Comparison of ENCODE assay signal across 18 cellular contexts in genomic region chr6:138103876-138104275, GRCh38. TPM values are rescaled to one million over a fixed set of nuclear protein-coding genes. Genes with fewer than 3 reads are reported as not detected.
DNase-seq lines count a peak whose midpoint lies in the region; ATAC-seq and TF ChIP-seq lines count a peak whose summit lies in the region.
"Had no signal": no experiment of that assay in that cellular context is flagged by ENCODE, and none has a peak within 500 bp of the region (broad histone marks: within the 10 kb centered on the region; RNA-seq: fewer than 3 reads in every experiment).

No MANE protein-coding gene starts in this region.

- no peak for ATAC-seq in left cardiac atrium
- no peak for ATAC-seq in activated T-helper 17 cell treated with anti-CD3 and anti-CD28 coated beads, Interleukin-2, amount 50 U/mL, for 72 hours (replicated peaks)
- no peak for ATAC-seq in activated naive CD8-positive, alpha-beta T cell treated with anti-CD3 and anti-CD28 coated beads, Interleukin-2, amount 50 U/mL, for 24 hours
- ATAC-seq: pancreas, upper lobe of right lung had no signal

- no peak overlapping the region for H3K27ac Mint-ChIP-seq in activated T-helper 17 cell treated with anti-CD3 and anti-CD28 coated beads, Interleukin-2, amount 50 U/mL, for 72 hours
- no peak overlapping the region for H3K27ac Mint-ChIP-seq in activated naive CD8-positive, alpha-beta T cell treated with anti-CD3 and anti-CD28 coated beads, Interleukin-2, amount 50 U/mL, for 24 hours
- no peak overlapping the region for H3K27ac Mint-ChIP-seq in endothelial cell (ENCODE audit: unreplicated experiment)

- H3K36me3 Mint-ChIP-seq in activated T-helper 17 cell treated with anti-CD3 and anti-CD28 coated beads, Interleukin-2, amount 50 U/mL, for 72 hours (ENCODE audit: low read depth): no peaks in the 10 kb centered on the region
- no peaks in the 10 kb centered on the region for H3K36me3 Mint-ChIP-seq in activated naive CD8-positive, alpha-beta T cell treated with anti-CD3 and anti-CD28 coated beads, Interleukin-2, amount 50 U/mL, for 24 hours (ENCODE audit: low read depth)
- no peaks in the 10 kb centered on the region for H3K36me3 Mint-ChIP-seq in endothelial cell (ENCODE audit: low read depth, unreplicated experiment)

- no peak overlapping the region for H2AFZ ChIP-seq in Karpas-422 (ENCODE audit: low read length)

- peaks cover 33% of the 10 kb centered on the region for H3K27me3 ChIP-seq in left ventricle myocardium inferior (ENCODE audit: low read depth)
- peaks cover 0 to 9% (median 0%) of the 10 kb centered on the region in 4 donors for H3K27me3 ChIP-seq in esophagus muscularis mucosa
- 0 out of 2 replicates have a peak, but pooled peaks cover 2% of the 10 kb centered on the region for H3K27me3 ChIP-seq in Karpas-422 (ENCODE audit: low read length)
- H3K27me3 ChIP-seq: pancreas, Peyer's patch had no signal

- H3K36me3 ChIP-seq in left ventricle myocardium inferior (no peaks in the 10 kb centered on the region), esophagus muscularis mucosa (no peaks in the 10 kb centered on the region), Karpas-422 (ENCODE audit: insufficient read depth, low read length) (no peaks in the 10 kb centered on the region)
- H3K36me3 ChIP-seq: pancreas, Peyer's patch, spleen, upper lobe of right lung had no signal

- DNase-seq in left ventricle myocardium inferior (no peak), left cardiac atrium (no peak), NCI-H526 (lab: John Stamatoyannopoulos, UW) (peak; percentile 47 to 62), esophagus muscularis mucosa (ENCODE audit: extremely low spot score) (no peak), endothelial cell (ENCODE audit: low spot score) (no peak), Karpas-422 (no peak)
- DNase-seq in activated naive CD8-positive, alpha-beta T cell treated with anti-CD3 and anti-CD28 coated beads, Interleukin-2, amount 50 U/mL, for 24 hours: no peak
- DNase-seq: erythroblast; glutamatergic neuron; HCEC 1CT; MM.1S; NCI-H524; pancreas; Peyer's patch; spleen; stimulated activated naive CD4-positive, alpha-beta T cell treated with Interleukin-2 at 50 U/mL for 16 hours; upper lobe of right lung had no signal

- H3K9me2 ChIP-seq in Karpas-422 (replicated peaks; ENCODE audit: insufficient read depth, low read length): no peaks in the 10 kb centered on the region

- H3K9ac ChIP-seq in Karpas-422 (ENCODE audit: low read length): no peak overlapping the region

- H3K27ac ChIP-seq in left ventricle myocardium inferior (replicated peaks) (peak overlapping the region; percentile 90), esophagus muscularis mucosa (replicated peaks in 1 of 4) (peak overlapping the region in 3 of 4 donors; percentile 13 to 97 (median 29)), Karpas-422 (ENCODE audit: low read length) (no peak overlapping the region)
- H3K27ac ChIP-seq: pancreas, Peyer's patch, spleen, upper lobe of right lung had no signal

- peaks cover 6% of the 10 kb centered on the region for H3K4me1 Mint-ChIP-seq in activated T-helper 17 cell treated with anti-CD3 and anti-CD28 coated beads, Interleukin-2, amount 50 U/mL, for 72 hours
- peaks cover 16% of the 10 kb centered on the region for H3K4me1 Mint-ChIP-seq in activated naive CD8-positive, alpha-beta T cell treated with anti-CD3 and anti-CD28 coated beads, Interleukin-2, amount 50 U/mL, for 24 hours
- peaks cover 22% of the 10 kb centered on the region for H3K4me1 Mint-ChIP-seq in endothelial cell (ENCODE audit: unreplicated experiment)

- 78% methylated on average over 5 of the region's 5 CpGs for WGBS in esophagus muscularis mucosa

- no peak for TF ChIP-seq CTCF in left ventricle myocardium inferior (IDR thresholded peaks at IDR 0.05; ENCODE audit: borderline replicate concordance)
- no peak for TF ChIP-seq CTCF in esophagus muscularis mucosa (IDR thresholded peaks at IDR 0.05)
- no peak for TF ChIP-seq CTCF in endothelial cell (IDR thresholded peaks at IDR 0.05; ENCODE audit: unreplicated experiment)

- H3K4me3 ChIP-seq in left ventricle myocardium inferior: peak overlapping the region; percentile 83
- peak overlapping the region in 1 of 4 donors; percentile 95 for H3K4me3 ChIP-seq in esophagus muscularis mucosa
- H3K4me3 ChIP-seq in Karpas-422 (ENCODE audit: low read length): no peak overlapping the region
- H3K4me3 ChIP-seq: spleen, upper lobe of right lung had no signal

- H3K9me3 ChIP-seq in left ventricle myocardium inferior (replicated peaks): no peaks in the 10 kb centered on the region
- H3K9me3 ChIP-seq in esophagus muscularis mucosa: no peaks in the 10 kb centered on the region
- no peaks in the 10 kb centered on the region for H3K9me3 ChIP-seq in Karpas-422 (ENCODE audit: low read length)
- H3K9me3 ChIP-seq: pancreas, Peyer's patch, upper lobe of right lung had no signal

- H3K9me3 Mint-ChIP-seq in activated T-helper 17 cell treated with anti-CD3 and anti-CD28 coated beads, Interleukin-2, amount 50 U/mL, for 72 hours: no peaks in the 10 kb centered on the region
- no peaks in the 10 kb centered on the region for H3K9me3 Mint-ChIP-seq in activated naive CD8-positive, alpha-beta T cell treated with anti-CD3 and anti-CD28 coated beads, Interleukin-2, amount 50 U/mL, for 24 hours
- H3K9me3 Mint-ChIP-seq in endothelial cell (ENCODE audit: unreplicated experiment): no peaks in the 10 kb centered on the region

- H3K4me3 Mint-ChIP-seq in activated T-helper 17 cell treated with anti-CD3 and anti-CD28 coated beads, Interleukin-2, amount 50 U/mL, for 72 hours: no peak overlapping the region
- H3K4me3 Mint-ChIP-seq in activated naive CD8-positive, alpha-beta T cell treated with anti-CD3 and anti-CD28 coated beads, Interleukin-2, amount 50 U/mL, for 24 hours: no peak overlapping the region
- no peak overlapping the region for H3K4me3 Mint-ChIP-seq in endothelial cell (ENCODE audit: unreplicated experiment)

- intact Hi-C loops in left ventricle myocardium inferior (cut with micrococcal nuclease) (no loop called here), left cardiac atrium (cut with DNase I) (loop anchor here in 1 of 2 donors (10.0 kb wide), 1 partner anchor 399 kb away; no protein-coding TSS in a partner anchor), esophagus muscularis mucosa (cut with DNase I) (loop anchor here (10.0 kb wide), 2 partner anchors 239 to 399 kb away; partner anchors contain the start of gene TNFAIP3)

- peaks cover 3% of the 10 kb centered on the region for H3K27me3 Mint-ChIP-seq in activated T-helper 17 cell treated with anti-CD3 and anti-CD28 coated beads, Interleukin-2, amount 50 U/mL, for 72 hours
- peaks cover 36% of the 10 kb centered on the region for H3K27me3 Mint-ChIP-seq in activated naive CD8-positive, alpha-beta T cell treated with anti-CD3 and anti-CD28 coated beads, Interleukin-2, amount 50 U/mL, for 24 hours
- H3K27me3 Mint-ChIP-seq in endothelial cell (ENCODE audit: unreplicated experiment): peaks cover 9% of the 10 kb centered on the region

- H3K4me1 ChIP-seq in left ventricle myocardium inferior: peaks cover 33% of the 10 kb centered on the region
- H3K4me1 ChIP-seq in esophagus muscularis mucosa: peaks cover 10 to 77% (median 68%) of the 10 kb centered on the region in 4 donors
- no peaks in the 10 kb centered on the region for H3K4me1 ChIP-seq in Karpas-422 (ENCODE audit: low read length)
- H3K4me1 ChIP-seq: upper lobe of right lung had no signal

- no peaks in the 10 kb centered on the region for H4K20me1 ChIP-seq in Karpas-422 (ENCODE audit: insufficient read depth, low read depth, low read length)

- H3K4me2 ChIP-seq in Karpas-422 (ENCODE audit: low read depth, low read length, poor library complexity, severe bottlenecking): no peak overlapping the region

- no peak for TF ChIP-seq EP300 in esophagus muscularis mucosa (IDR thresholded peaks at IDR 0.05)

- H3K79me2 ChIP-seq in Karpas-422 (ENCODE audit: low read length): no peaks in the 10 kb centered on the region

- TF ChIP-seq POLR2A in esophagus muscularis mucosa (IDR thresholded peaks at IDR 0.05; ENCODE audit: low read depth): no peak

RNA-seq across cellular contexts. Expression of gene PERP, which starts 3.3 kb away (rescaled TPM):
- total RNA-seq in left ventricle myocardium inferior: 53.9 TPM
- total RNA-seq in left cardiac atrium: 10 to 100 TPM; 36.7 to 45.6 TPM
- 100 to 1,000 TPM in 1 of 4 donors, 10 to 100 TPM in 3; 81.0 to 123 (median 83.9) TPM for total RNA-seq in esophagus muscularis mucosa
- 10 to 100 TPM; 14.1 to 22.5 TPM for total RNA-seq in activated T-helper 17 cell treated with anti-CD3 and anti-CD28 coated beads, Interleukin-2, amount 50 U/mL, for 72 hours
- total RNA-seq in endothelial cell (ENCODE audit: unreplicated experiment): 11.4 TPM
- not detected in 2 replicates for total RNA-seq in Karpas-422 (2014; rRNA removed; shearing (Covaris generic); ENCODE audit: low replicate concordance)

RNA-seq across cellular contexts. Expression of gene ARFGEF3, which starts 57.9 kb away (rescaled TPM):
- total RNA-seq in left ventricle myocardium inferior (2.0 TPM), left cardiac atrium (1 to 10 TPM; 1.4 to 2.7 TPM), esophagus muscularis mucosa (1 to 10 TPM; 1.2 to 3.3 (median 2.2) TPM), endothelial cell (ENCODE audit: unreplicated experiment) (6.4 TPM)
- 1 to 10 TPM; 3.6 to 8.0 TPM for total RNA-seq in activated T-helper 17 cell treated with anti-CD3 and anti-CD28 coated beads, Interleukin-2, amount 50 U/mL, for 72 hours
- total RNA-seq in Karpas-422 (2014; rRNA removed; shearing (Covaris generic); ENCODE audit: low replicate concordance): 0.04 TPM in 1 of 2 replicates, not detected in the other

Comparison
In these comparisons a context has a peak if more than half of its experiments do, and no peak if none do; other contexts are left out.
1. DNase-seq: peak in NCI-H526 (2 of 2); none in left ventricle myocardium inferior (single experiment), left cardiac atrium (single experiment), esophagus muscularis mucosa (single experiment), activated naive CD8-positive, alpha-beta T cell treated with anti-CD3 and anti-CD28 coated beads, Interleukin-2, amount 50 U/mL, for 24 hours (single experiment), endothelial cell (single experiment) and Karpas-422 (single experiment).
2. RNA of gene PERP, which starts 3.3 kb away (total RNA-seq): 81.0 to 123 TPM in esophagus muscularis mucosa, 53.9 TPM in left ventricle myocardium inferior (single experiment), 36.7 to 45.6 TPM in left cardiac atrium, 14.1 to 22.5 TPM in activated T-helper 17 cell treated with anti-CD3 and anti-CD28 coated beads, Interleukin-2, amount 50 U/mL, for 72 hours and 11.4 TPM in endothelial cell (single experiment); not detected in Karpas-422; every median in the first group is over 10 times any median in the second.